ENCODE assay signal across 1 cellular context in the genomic region with DNA sequence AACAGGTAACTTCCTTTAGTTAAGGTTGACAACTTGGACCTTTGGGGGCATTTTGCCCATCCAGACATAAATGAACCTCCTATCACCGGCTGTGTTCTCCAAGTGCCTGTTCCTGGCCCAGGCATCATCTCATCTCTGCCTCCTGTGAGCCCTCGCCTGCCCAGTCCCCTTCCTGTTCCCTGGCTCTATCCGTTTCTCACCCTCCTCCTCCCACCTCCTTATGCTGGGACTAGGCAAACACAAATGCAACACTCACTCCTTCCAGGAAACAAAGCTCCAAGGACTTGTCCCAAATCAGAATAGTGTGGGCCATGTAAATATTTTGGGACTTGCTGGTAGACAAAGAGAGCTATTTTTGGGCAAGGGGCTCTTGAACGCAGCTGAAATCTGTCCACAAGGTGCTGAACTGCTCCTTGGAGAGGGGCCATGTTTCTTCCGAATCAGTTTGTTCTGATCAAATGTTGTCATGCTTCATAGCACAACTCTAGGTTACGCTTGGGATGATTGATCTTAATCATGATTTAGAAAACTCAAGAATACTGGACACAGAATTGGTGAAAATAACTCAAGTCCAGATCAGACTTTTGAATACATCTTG.
TF ChIP-seq lines count a peak whose summit lies in the region.

No MANE protein-coding gene starts in this region.

TF ChIP-seq in GM12878, 131 proteins besides CTCF, POLR2A, EP300 and RAD21 (continued from another document):
- TF ChIP-seq, protein P1, sequence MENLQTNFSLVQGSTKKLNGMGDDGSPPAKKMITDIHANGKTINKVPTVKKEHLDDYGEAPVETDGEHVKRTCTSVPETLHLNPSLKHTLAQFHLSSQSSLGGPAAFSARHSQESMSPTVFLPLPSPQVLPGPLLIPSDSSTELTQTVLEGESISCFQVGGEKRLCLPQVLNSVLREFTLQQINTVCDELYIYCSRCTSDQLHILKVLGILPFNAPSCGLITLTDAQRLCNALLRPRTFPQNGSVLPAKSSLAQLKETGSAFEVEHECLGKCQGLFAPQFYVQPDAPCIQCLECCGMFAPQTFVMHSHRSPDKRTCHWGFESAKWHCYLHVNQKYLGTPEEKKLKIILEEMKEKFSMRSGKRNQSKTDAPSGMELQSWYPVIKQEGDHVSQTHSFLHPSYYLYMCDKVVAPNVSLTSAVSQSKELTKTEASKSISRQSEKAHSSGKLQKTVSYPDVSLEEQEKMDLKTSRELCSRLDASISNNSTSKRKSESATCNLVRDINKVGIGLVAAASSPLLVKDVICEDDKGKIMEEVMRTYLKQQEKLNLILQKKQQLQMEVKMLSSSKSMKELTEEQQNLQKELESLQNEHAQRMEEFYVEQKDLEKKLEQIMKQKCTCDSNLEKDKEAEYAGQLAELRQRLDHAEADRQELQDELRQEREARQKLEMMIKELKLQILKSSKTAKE (IDR thresholded peaks at IDR 0.05; ENCODE audit: low read depth, poor library complexity, severe bottlenecking), result no peak
- TF ChIP-seq RCOR1 (conservative IDR thresholded peaks at IDR 0.05; ENCODE audit: low read depth, low read length) (no peak), JUND (IDR thresholded peaks at IDR 0.05; ENCODE audit: low read depth, low read length) (no peak), SMC3 (IDR thresholded peaks at IDR 0.05; ENCODE audit: borderline replicate concordance, low read length) (no peak), HDGF (IDR thresholded peaks at IDR 0.05) (no peak), USF2 (IDR thresholded peaks at IDR 0.05; ENCODE audit: borderline replicate concordance, low read depth, low read length) (no peak), ZNF207 (IDR thresholded peaks at IDR 0.05; ENCODE audit: borderline replicate concordance) (no peak), POLR2AphosphoS2 (IDR thresholded peaks at IDR 0.05; ENCODE audit: low read depth, low read length) (no peak), USF1 (IDR thresholded peaks at IDR 0.05; ENCODE audit: borderline replicate concordance, extremely low read length, insufficient read depth, low read depth, low read length) (no peak), SREBF1 (IDR thresholded peaks at IDR 0.05; ENCODE audit: low read length) (no peak), EGR1 (IDR thresholded peaks at IDR 0.05; ENCODE audit: borderline replicate concordance in 1 of 2, low read depth in 2 of 2, low read length in 2 of 2) (no peak), CREM (IDR thresholded peaks at IDR 0.05; ENCODE audit: low read depth) (no peak)
- TF ChIP-seq, protein P2, sequence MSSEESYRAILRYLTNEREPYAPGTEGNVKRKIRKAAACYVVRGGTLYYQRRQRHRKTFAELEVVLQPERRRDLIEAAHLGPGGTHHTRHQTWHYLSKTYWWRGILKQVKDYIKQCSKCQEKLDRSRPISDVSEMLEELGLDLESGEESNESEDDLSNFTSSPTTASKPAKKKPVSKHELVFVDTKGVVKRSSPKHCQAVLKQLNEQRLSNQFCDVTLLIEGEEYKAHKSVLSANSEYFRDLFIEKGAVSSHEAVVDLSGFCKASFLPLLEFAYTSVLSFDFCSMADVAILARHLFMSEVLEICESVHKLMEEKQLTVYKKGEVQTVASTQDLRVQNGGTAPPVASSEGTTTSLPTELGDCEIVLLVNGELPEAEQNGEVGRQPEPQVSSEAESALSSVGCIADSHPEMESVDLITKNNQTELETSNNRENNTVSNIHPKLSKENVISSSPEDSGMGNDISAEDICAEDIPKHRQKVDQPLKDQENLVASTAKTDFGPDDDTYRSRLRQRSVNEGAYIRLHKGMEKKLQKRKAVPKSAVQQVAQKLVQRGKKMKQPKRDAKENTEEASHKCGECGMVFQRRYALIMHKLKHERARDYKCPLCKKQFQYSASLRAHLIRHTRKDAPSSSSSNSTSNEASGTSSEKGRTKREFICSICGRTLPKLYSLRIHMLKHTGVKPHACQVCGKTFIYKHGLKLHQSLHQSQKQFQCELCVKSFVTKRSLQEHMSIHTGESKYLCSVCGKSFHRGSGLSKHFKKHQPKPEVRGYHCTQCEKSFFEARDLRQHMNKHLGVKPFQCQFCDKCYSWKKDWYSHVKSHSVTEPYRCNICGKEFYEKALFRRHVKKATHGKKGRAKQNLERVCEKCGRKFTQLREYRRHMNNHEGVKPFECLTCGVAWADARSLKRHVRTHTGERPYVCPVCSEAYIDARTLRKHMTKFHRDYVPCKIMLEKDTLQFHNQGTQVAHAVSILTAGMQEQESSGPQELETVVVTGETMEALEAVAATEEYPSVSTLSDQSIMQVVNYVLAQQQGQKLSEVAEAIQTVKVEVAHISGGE (CRISPR knock-in tag; IDR thresholded peaks at IDR 0.05), result no peak
- TF ChIP-seq, protein P3, sequence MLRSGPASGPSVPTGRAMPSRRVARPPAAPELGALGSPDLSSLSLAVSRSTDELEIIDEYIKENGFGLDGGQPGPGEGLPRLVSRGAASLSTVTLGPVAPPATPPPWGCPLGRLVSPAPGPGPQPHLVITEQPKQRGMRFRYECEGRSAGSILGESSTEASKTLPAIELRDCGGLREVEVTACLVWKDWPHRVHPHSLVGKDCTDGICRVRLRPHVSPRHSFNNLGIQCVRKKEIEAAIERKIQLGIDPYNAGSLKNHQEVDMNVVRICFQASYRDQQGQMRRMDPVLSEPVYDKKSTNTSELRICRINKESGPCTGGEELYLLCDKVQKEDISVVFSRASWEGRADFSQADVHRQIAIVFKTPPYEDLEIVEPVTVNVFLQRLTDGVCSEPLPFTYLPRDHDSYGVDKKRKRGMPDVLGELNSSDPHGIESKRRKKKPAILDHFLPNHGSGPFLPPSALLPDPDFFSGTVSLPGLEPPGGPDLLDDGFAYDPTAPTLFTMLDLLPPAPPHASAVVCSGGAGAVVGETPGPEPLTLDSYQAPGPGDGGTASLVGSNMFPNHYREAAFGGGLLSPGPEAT (IDR thresholded peaks at IDR 0.05; ENCODE audit: low read depth), result no peak
